In the genomic region with DNA sequence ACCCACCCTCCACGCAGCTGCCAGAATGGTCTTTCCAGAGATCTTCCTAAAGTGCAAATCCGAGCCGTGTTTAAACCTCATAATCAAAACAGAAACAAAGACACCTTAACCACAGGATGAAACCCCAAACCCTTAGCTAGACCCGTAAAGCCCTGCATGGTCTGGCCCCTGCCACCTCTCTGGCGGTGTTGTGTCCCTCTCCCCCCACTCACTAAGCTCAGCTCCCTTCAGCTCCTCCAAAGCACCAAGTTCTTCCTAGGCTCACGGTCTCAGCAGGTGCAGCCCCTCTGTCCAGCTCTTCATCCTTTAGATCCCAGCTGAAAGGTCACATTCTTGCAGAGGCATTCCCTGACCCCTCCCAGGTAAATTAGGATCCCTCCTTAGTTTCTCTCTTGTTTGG, we compare ENCODE assay signal across 1 cellular context.
TF ChIP-seq lines count a peak whose summit lies in the region.

No MANE protein-coding gene starts in this region.

TF ChIP-seq in H1, 55 proteins besides CTCF, POLR2A, EP300 and RAD21:
- TF ChIP-seq BACH1 (IDR thresholded peaks at IDR 0.05; ENCODE audit: low read length): no peak
- no peak for TF ChIP-seq RXRA (IDR thresholded peaks at IDR 0.05; ENCODE audit: insufficient read depth, low read depth, low read length)
- TF ChIP-seq SAP30 (IDR thresholded peaks at IDR 0.05; ENCODE audit: insufficient read depth, insufficient replicate concordance, low read length): no peak
- TF ChIP-seq FOSL1 (IDR thresholded peaks at IDR 0.05; ENCODE audit: insufficient read depth, low read depth, low read length): no peak
